ENCODE assay signal across 1 cellular context in the genomic region with DNA sequence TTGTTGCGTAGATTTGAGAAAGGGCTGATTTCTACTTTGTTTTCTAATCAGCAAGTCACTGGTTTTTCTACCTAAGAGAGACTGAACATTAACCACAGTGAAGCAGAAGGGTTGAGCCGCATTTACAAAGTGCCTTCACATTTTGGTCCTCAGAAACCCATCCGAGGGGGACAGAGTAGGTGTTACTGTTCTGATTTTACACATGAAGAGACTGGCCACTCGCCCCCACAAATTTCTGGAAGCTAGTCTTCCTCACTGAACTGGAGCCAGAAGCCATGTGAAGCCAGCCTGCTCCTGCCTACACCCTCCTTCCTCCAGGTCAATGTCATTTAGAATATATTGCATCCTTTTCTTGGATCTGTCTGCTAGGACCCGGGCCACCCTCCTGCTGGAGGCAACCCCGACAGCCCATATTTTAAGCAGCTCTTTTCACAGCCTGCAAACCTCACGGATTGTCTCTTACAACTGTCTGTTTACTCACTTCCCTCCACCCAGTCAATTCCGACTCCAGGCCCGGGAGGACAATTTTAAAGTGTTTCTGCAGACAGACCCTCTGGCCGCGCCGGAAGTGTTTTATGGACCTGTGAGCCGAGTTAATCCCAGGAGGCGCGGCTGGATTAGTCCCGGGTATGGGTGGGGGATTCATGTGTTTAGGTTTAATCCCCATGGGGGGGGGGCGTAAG.
TF ChIP-seq lines count a peak whose summit lies in the region.

No MANE protein-coding gene starts in this region.

TF ChIP-seq in HEK293, 187 proteins besides CTCF, POLR2A, EP300 and RAD21 (continued from another document):
- TF ChIP-seq TSHZ1 (tag by site-specific recombination; IDR thresholded peaks at IDR 0.05; ENCODE audit: borderline replicate concordance) (no peak), ZNF776 (tag by site-specific recombination; IDR thresholded peaks at IDR 0.05; ENCODE audit: borderline replicate concordance) (no peak), ZFP41 (tag by site-specific recombination; IDR thresholded peaks at IDR 0.05; ENCODE audit: borderline replicate concordance) (no peak), OVOL3 (tag by site-specific recombination; IDR thresholded peaks at IDR 0.05) (no peak), SP3 (tag by site-specific recombination; IDR thresholded peaks at IDR 0.05) (no peak), ZNF501 (tag by site-specific recombination; IDR thresholded peaks at IDR 0.05) (no peak), ZNF600 (tag by site-specific recombination; IDR thresholded peaks at IDR 0.05) (no peak)
- TF ChIP-seq, protein P1, sequence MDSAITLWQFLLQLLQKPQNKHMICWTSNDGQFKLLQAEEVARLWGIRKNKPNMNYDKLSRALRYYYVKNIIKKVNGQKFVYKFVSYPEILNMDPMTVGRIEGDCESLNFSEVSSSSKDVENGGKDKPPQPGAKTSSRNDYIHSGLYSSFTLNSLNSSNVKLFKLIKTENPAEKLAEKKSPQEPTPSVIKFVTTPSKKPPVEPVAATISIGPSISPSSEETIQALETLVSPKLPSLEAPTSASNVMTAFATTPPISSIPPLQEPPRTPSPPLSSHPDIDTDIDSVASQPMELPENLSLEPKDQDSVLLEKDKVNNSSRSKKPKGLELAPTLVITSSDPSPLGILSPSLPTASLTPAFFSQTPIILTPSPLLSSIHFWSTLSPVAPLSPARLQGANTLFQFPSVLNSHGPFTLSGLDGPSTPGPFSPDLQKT (IDR thresholded peaks at IDR 0.05; ENCODE audit: borderline replicate concordance, low read depth, low read length): peak; percentile 48; the same call in 1 of the 2 replicates
